8 cellular contexts compared by ENCODE assay signal in genomic region chr5:152560508-152561137, GRCh38.
DNase-seq lines count a peak whose midpoint lies in the region; ATAC-seq, FAIRE-seq and TF ChIP-seq lines count a peak whose summit lies in the region.

No MANE protein-coding gene starts in this region.

- WGBS in suprapubic skin: 38% methylated on average over 6 of the region's 6 CpGs

- no peaks in the 10 kb centered on the region for H3K9me3 Mint-ChIP-seq in Calu3 (ENCODE audit: low read depth, unreplicated experiment)

- H3K4me1 ChIP-seq in OCI-LY1 (ENCODE audit: insufficient read depth, low read length, severe bottlenecking): no peaks in the 10 kb centered on the region
- no peaks in the 10 kb centered on the region for H3K4me1 ChIP-seq in kidney (ENCODE audit: control insufficient read depth in 1 of 2, insufficient read depth in 1 of 2, low read depth in 1 of 2, low read length in 2 of 2)
- H3K4me1 ChIP-seq in suprapubic skin: no peaks in the 10 kb centered on the region

- DNase-seq in Calu3 (peak; percentile 75), GM19239 (ENCODE audit: insufficient read length, low spot score) (peak; percentile 12), cardiac fibroblast (ENCODE audit: low read depth in 2 of 2) (peak; percentile 69 to 72), kidney (peak; percentile 67), suprapubic skin (ENCODE audit: low spot score in 2 of 2) (no peak)
- DNase-seq in stimulated activated CD4-positive, alpha-beta T cell treated with anti-CD3 and anti-CD28 coated beads, TNF-alpha, amount 100 ng/mL, for 24 hours (ENCODE audit: low read depth in 3 of 3): peak; percentile 1 to 30 (median 2)

- intact Hi-C loops in Calu3 (cut with micrococcal nuclease; ENCODE audit: unreplicated experiment) (loop anchor here (1.0 kb wide), 2 partner anchors 588 to 1405 kb away; no protein-coding TSS in a partner anchor), kidney (cut with DNase I) (no loop called here)

- TF ChIP-seq CTCF in Calu3 (IDR thresholded peaks at IDR 0.05; ENCODE audit: unreplicated experiment) (peak; percentile 85), OCI-LY1 (IDR thresholded peaks at IDR 0.05; ENCODE audit: low read length) (peak; percentile 82), cardiac fibroblast (IDR thresholded peaks at IDR 0.05; ENCODE audit: low read depth, low read length) (peak; percentile 76), kidney (IDR thresholded peaks at IDR 0.05; ENCODE audit: borderline replicate concordance, extremely low read depth, insufficient read depth) (peak; percentile 73), suprapubic skin (IDR thresholded peaks at IDR 0.05) (peak in 1 of 2 donors; percentile 54)

- no peak for TF ChIP-seq EP300 in suprapubic skin (IDR thresholded peaks at IDR 0.05)

- H3K4me3 Mint-ChIP-seq in Calu3 (ENCODE audit: low read depth, unreplicated experiment): no peak overlapping the region

- H3K4me1 Mint-ChIP-seq in Calu3 (ENCODE audit: low read depth, unreplicated experiment): no peaks in the 10 kb centered on the region

- no peak overlapping the region for H3K4me2 ChIP-seq in OCI-LY1 (ENCODE audit: low read length)

- H3K27me3 ChIP-seq in OCI-LY1 (ENCODE audit: insufficient read depth, low read length): no peaks in the 10 kb centered on the region
- no peaks in the 10 kb centered on the region for H3K27me3 ChIP-seq in suprapubic skin

- no peaks in the 10 kb centered on the region for H4K20me1 ChIP-seq in OCI-LY1 (ENCODE audit: insufficient read depth, low read length)

- no peak for TF ChIP-seq POLR2A in suprapubic skin (IDR thresholded peaks at IDR 0.05)

- H3K9ac ChIP-seq in OCI-LY1 (ENCODE audit: low read length) (no peak overlapping the region), kidney (ENCODE audit: low read length in 2 of 2) (no peak overlapping the region)

- peak; percentile 58 for ATAC-seq in HG03521 (IDR thresholded peaks at IDR 0.05; ENCODE audit: unreplicated experiment)

- no peaks in the 10 kb centered on the region for H3K9me2 ChIP-seq in OCI-LY1 (ENCODE audit: low read depth, low read length)

- H3K27ac ChIP-seq in OCI-LY1 (ENCODE audit: low read depth, low read length, poor library complexity, severe bottlenecking) (no peak overlapping the region), kidney (ENCODE audit: low read depth in 2 of 2, low read length in 2 of 2) (no peak overlapping the region), suprapubic skin (no peak overlapping the region)

- H3K9me3 ChIP-seq in OCI-LY1 (ENCODE audit: low read length) (no peaks in the 10 kb centered on the region), kidney (ENCODE audit: control insufficient read depth in 1 of 2, low read length in 2 of 2) (no peaks in the 10 kb centered on the region), suprapubic skin (no peaks in the 10 kb centered on the region)

- H3K79me2 ChIP-seq in OCI-LY1 (ENCODE audit: insufficient read depth, low read length): no peaks in the 10 kb centered on the region

- H3K4me3 ChIP-seq in OCI-LY1 (ENCODE audit: low read depth, low read length, poor library complexity, severe bottlenecking) (no peak overlapping the region), cardiac fibroblast (replicated peaks in 1 of 2; ENCODE audit: low read depth in 2 of 2, low read length in 2 of 2) (no peak overlapping the region), kidney (ENCODE audit: low read length in 2 of 2) (no peak overlapping the region), suprapubic skin (no peak overlapping the region)

- no TSS peak for BruUV-seq in Calu3 (replicated peaks; lab: Mats Ljungman, UMichigan)

- peaks cover 21% of the 10 kb centered on the region for H3K27me3 Mint-ChIP-seq in Calu3 (ENCODE audit: unreplicated experiment)

- CTCF ChIA-PET in Calu3 (lab: Charles Lee): interaction anchor here (0.6 to 1.4 kb wide), 5 partner anchors 17 to 1404 kb away, joined by 3 to 9 read pairs (median 5); no protein-coding TSS in a partner anchor

- FAIRE-seq in GM19239 (lab: Jason Lieb, UNC): peak; percentile 28
- FAIRE-seq in kidney (lab: Jason Lieb, UNC): no peak

- no peak overlapping the region for H2AFZ ChIP-seq in OCI-LY1 (ENCODE audit: low read length)

- H3K36me3 Mint-ChIP-seq in Calu3 (ENCODE audit: insufficient read depth, unreplicated experiment): no peaks in the 10 kb centered on the region

- no peaks in the 10 kb centered on the region for H3K36me3 ChIP-seq in OCI-LY1 (ENCODE audit: insufficient read depth, low read length)
- no peaks in the 10 kb centered on the region for H3K36me3 ChIP-seq in kidney (ENCODE audit: control insufficient read depth in 1 of 2, insufficient read depth in 2 of 2, low read length in 2 of 2)
- H3K36me3 ChIP-seq in suprapubic skin: no peaks in the 10 kb centered on the region

- H3F3A ChIP-seq in OCI-LY1 (ENCODE audit: insufficient read depth, low read length): no peaks in the 10 kb centered on the region

- H3K27ac Mint-ChIP-seq in Calu3 (ENCODE audit: unreplicated experiment): no peak overlapping the region

Comparison
In these comparisons a context has a peak if more than half of its experiments do, and no peak if none do; other contexts are left out.
1. DNase-seq: peak in Calu3 (single experiment), GM19239 (single experiment), cardiac fibroblast (2 of 2), kidney (single experiment) and stimulated activated CD4-positive, alpha-beta T cell treated with anti-CD3 and anti-CD28 coated beads, TNF-alpha, amount 100 ng/mL, for 24 hours (3 of 3); none in suprapubic skin (0 of 2).